In the genomic region with DNA sequence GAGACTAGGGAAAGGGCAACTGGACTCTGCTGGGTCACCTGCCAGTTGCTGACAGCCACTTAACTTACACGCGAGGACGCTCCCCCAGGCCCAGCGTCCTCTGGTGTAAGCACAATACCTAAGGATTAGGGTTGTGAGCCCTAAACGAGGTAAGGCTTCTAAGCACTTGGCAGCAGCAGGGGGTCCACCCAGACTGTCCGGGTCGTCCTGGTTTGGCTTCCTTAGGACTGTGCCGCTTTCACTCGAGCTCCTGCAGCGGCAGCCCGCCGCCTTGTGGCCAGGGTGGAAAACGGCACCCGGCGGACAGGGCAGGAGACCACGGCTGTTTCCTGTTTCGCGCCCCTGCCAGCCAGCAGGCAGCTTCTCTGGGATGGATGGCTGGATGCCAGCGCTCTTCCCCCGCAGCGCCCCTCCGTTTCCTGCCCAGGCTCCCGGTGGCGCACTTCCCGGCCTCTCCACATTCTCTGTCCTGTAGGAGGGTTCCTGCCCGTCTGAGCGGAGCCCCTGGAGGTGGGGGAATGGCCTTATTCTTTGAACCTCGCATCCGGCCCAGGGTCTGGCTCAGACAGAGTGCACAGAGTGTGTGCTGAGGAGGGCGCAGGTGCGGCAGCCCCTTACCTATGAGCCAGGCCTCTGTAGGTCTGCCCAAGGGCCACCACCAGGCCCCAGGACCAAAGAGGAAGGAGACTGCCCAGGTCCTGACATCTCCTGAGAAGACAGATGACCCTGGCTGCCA, we compare ENCODE assay signal across 8 cellular contexts. TPM values are rescaled to one million over a fixed set of nuclear protein-coding genes. Genes with fewer than 3 reads are reported as not detected.
DNase-seq lines count a peak whose midpoint lies in the region; ATAC-seq and TF ChIP-seq lines count a peak whose summit lies in the region.

No MANE protein-coding gene starts in this region.

- H3K4me1 ChIP-seq in BE2C = no peaks in the 10 kb centered on the region

- DNase-seq in BE2C (peak; percentile 92), NCI-H146 treated with DMSO at 0.1 percent for 48 hours (lab: John Stamatoyannopoulos, UW; ENCODE audit: unreplicated experiment) (peak; percentile 63), T-helper 22 cell (ENCODE audit: low read depth) (peak; percentile 57), astrocyte of the cerebellum (ENCODE audit: low read depth) (peak; percentile 29), hippocampal formation (lab: John Stamatoyannopoulos, UW) (peak; percentile 35 to 59), skeletal muscle cell (ENCODE audit: low read depth) (peak; percentile 8)

- no peaks in the 10 kb centered on the region for H3K36me3 ChIP-seq in BE2C

- ATAC-seq in GM21526 (IDR thresholded peaks at IDR 0.05; ENCODE audit: low FRiP score, unreplicated experiment) (peak; percentile 36), GM19328 (IDR thresholded peaks at IDR 0.05; ENCODE audit: unreplicated experiment) (no peak)

- H3K9me3 ChIP-seq in BE2C = no peaks in the 10 kb centered on the region

- H3K4me3 ChIP-seq in BE2C (ENCODE audit: low read depth, low read length) = peak overlapping the region; percentile 26
- H3K4me3 ChIP-seq in astrocyte of the cerebellum (ENCODE audit: low read depth, low read length) = peak overlapping the region; percentile 3
- H3K4me3 ChIP-seq in skeletal muscle cell (ENCODE audit: low read depth, low read length) = peak overlapping the region; percentile 27

- H3K27me3 ChIP-seq in BE2C = peaks cover 53% of the 10 kb centered on the region

- in situ Hi-C loops in astrocyte of the cerebellum (cut with HindIII; ENCODE audit: low sequenced_read_pairs) = no loop called here

- peak; percentile 86 for TF ChIP-seq CTCF in BE2C (IDR thresholded peaks at IDR 0.05; ENCODE audit: low read depth, low read length)
- TF ChIP-seq CTCF in astrocyte of the cerebellum (IDR thresholded peaks at IDR 0.05; ENCODE audit: low read depth, low read length, missing control alignments) = peak; percentile 87

RNA-seq across cellular contexts. Expression of a gene that starts 47.0 kb away (rescaled TPM):
- polyA plus RNA-seq in BE2C (2012; ENCODE audit: insufficient read depth, insufficient read length, low read depth) = 64.2 TPM

Comparison
In these comparisons a context has a peak if more than half of its experiments do, and no peak if none do; other contexts are left out.
1. DNase-seq: peak in every context shown above with its lines; median percentile 92 in BE2C; 63 in NCI-H146 treated with DMSO at 0.1 percent for 48 hours; 57 in T-helper 22 cell; 47 in hippocampal formation; 29 in astrocyte of the cerebellum; 8 in skeletal muscle cell.